ENCODE assay signal across 1 cellular context in the genomic region with DNA sequence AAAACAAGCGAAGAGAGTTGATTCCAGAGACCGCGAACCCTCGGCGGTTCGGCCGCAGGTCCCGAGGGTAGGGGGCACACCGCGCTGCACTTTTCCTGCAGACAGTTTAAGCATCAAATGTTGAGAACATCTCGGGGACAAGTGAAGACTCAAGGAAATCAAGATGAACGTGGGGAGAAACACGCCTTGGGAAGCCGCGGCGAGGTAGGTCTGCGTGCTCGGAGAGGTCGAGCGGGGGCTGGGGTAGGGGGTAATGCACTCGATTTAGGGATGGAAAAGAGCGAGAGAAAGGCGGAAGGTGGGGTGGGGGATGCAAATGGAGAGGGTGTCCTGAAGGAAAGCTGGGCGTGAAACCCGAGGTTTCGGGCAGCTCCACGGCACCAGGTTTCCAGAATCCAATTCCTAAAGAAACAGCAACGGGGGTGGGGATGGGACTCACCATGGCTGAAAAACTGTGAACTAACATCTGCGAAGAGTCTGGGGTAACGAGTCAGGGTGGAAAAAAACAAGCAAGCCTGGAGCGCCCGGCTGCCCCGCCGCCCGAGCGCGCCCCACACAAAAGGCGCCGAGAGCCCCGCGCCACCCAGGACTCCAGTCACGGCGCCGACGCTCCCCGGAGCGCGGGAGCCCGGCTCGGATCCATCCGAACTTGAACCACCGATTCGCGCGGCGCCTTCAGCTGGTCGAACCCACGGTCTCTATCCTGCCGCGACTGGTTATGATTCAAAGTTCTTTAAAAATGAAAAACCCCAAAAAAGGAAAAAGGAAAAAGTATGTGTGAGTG.
TF ChIP-seq lines count a peak whose summit lies in the region.

No MANE protein-coding gene starts in this region.

TF ChIP-seq in A549, 52 proteins besides CTCF, POLR2A, EP300 and RAD21 (continued from another document):
- no peak for TF ChIP-seq HMGXB4 (CRISPR knock-in tag; IDR thresholded peaks at IDR 0.05; ENCODE audit: borderline replicate concordance)
